In the genomic region with DNA sequence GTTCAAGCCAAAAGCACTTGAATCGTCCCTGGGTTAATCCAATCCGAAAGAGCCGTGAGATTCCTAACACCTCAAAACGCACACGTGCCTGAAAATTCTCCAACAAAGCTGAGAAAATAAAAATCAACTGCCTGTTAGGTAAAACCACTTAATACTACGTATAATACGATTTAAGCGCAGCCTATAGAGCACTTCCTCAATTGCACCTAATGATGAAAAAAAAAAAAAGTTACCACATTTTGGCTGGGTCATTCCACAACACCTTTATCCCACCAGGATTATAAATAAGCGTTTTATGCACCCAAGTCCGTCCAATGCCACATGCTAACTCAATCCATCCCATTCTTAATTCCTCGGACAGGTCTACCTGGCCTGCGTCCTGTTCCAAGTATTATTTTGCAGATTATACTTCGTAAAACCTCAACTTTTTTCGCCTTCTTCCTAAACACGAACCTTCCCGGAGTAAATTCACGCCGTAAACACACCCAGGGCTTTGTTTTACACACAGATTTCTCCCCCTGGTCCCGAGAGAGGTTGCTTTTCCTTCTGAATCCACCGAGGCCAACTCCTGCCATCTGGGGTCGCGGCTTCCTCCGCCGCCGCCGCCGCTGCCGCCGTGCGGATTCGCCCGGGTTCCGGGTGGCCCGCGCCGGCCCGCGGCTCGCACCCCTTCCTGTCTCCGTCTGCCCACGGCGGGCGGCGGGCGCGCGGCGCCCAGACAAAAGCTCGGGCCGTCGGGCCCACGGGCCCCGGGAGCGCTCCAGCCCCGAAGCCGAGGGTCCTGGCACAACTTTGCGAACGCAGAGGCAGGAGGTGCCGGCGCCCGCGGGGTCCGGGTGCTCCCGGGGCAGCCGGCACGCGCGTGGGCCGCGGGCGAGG, we compare ENCODE assay signal across 8 cellular contexts.
A peak's percentile ranks its signal among the peaks of the same experiment; 100 is the strongest.
DNase-seq lines count a peak whose midpoint lies in the region; ATAC-seq and TF ChIP-seq lines count a peak whose summit lies in the region.

No MANE protein-coding gene starts in this region.

- peak overlapping the region; percentile 74 for H3K9ac ChIP-seq in mesendoderm (ENCODE audit: low read length)

- H3K79me2 ChIP-seq in mesendoderm (ENCODE audit: control insufficient read depth, insufficient read depth, low read length), result peaks cover 32% of the 10 kb centered on the region

- peaks cover 7% of the 10 kb centered on the region for H3K4me1 ChIP-seq in mesendoderm (ENCODE audit: control insufficient read depth, low read depth, low read length)

- peak overlapping the region; percentile 97 for H3K23ac ChIP-seq in mesendoderm (ENCODE audit: low read length)

- no peak overlapping the region for H2AK5ac ChIP-seq in mesendoderm (ENCODE audit: low read length)

- H4K5ac ChIP-seq in mesendoderm (ENCODE audit: low read length), result no peak overlapping the region

- no peak for TF ChIP-seq CTCF in C4-2B (conservative IDR thresholded peaks at IDR 0.05)
- no peak for TF ChIP-seq CTCF in cardiac fibroblast (IDR thresholded peaks at IDR 0.05; ENCODE audit: low read depth, low read length)

- ATAC-seq in GM19395 (IDR thresholded peaks at IDR 0.05; ENCODE audit: unreplicated experiment), result peak; percentile 4
- ATAC-seq in HG03558 (IDR thresholded peaks at IDR 0.05; ENCODE audit: extremely low read depth, unreplicated experiment), result peak; percentile 5
- peak; percentile 19 for ATAC-seq in stimulated activated naive CD8-positive, alpha-beta T cell treated with anti-CD3 and anti-CD28 coated beads, Interleukin-15, amount 100 ng/mL, for 72 hours

- H3K79me1 ChIP-seq in mesendoderm (ENCODE audit: low read length), result peaks cover 21% of the 10 kb centered on the region

- H3K56ac ChIP-seq in mesendoderm (ENCODE audit: low read length), result peak overlapping the region; percentile 84

- no peak overlapping the region for H2BK15ac ChIP-seq in mesendoderm (replicated peaks; ENCODE audit: low read depth)

- H3K27ac Mint-ChIP-seq in stimulated activated naive CD8-positive, alpha-beta T cell treated with anti-CD3 and anti-CD28 coated beads, Interleukin-15, amount 100 ng/mL, for 72 hours, result peak overlapping the region; percentile 93 to 97

- no peaks in the 10 kb centered on the region for H3K27me3 Mint-ChIP-seq in stimulated activated naive CD8-positive, alpha-beta T cell treated with anti-CD3 and anti-CD28 coated beads, Interleukin-15, amount 100 ng/mL, for 72 hours

- no peak overlapping the region for H2BK120ac ChIP-seq in mesendoderm (ENCODE audit: low read depth, low read length)

- no peak overlapping the region for H4K8ac ChIP-seq in mesendoderm (ENCODE audit: low read depth, low read length)

- DNase-seq in T1000 (lab: John Stamatoyannopoulos, UW) (peak; percentile 90), cardiac fibroblast (ENCODE audit: low read depth in 2 of 2) (peak; percentile 23), mesendoderm (no peak), OCI-M2 (lab: John Stamatoyannopoulos, UW; ENCODE audit: unreplicated experiment) (no peak)
- DNase-seq in stimulated activated naive CD8-positive, alpha-beta T cell treated with anti-CD3 and anti-CD28 coated beads, Interleukin-15, amount 100 ng/mL, for 72 hours, result peak; percentile 38 to 45

- no peaks in the 10 kb centered on the region for H3K36me3 ChIP-seq in mesendoderm (ENCODE audit: control insufficient read depth, insufficient read depth, low read length)

- H3K4ac ChIP-seq in mesendoderm (ENCODE audit: low read depth, low read length), result no peak overlapping the region

- H3K4me1 Mint-ChIP-seq in stimulated activated naive CD8-positive, alpha-beta T cell treated with anti-CD3 and anti-CD28 coated beads, Interleukin-15, amount 100 ng/mL, for 72 hours, result peaks cover 51% of the 10 kb centered on the region

- H2BK5ac ChIP-seq in mesendoderm (ENCODE audit: low read length), result no peak overlapping the region

- H3K4me3 Mint-ChIP-seq in stimulated activated naive CD8-positive, alpha-beta T cell treated with anti-CD3 and anti-CD28 coated beads, Interleukin-15, amount 100 ng/mL, for 72 hours, result peak overlapping the region; percentile 88 to 92

- H3K27ac ChIP-seq in C4-2B (peak overlapping the region; percentile 82), mesendoderm (ENCODE audit: low read depth, low read length) (no peak overlapping the region)

- peak overlapping the region; percentile 73 for H3K4me2 ChIP-seq in mesendoderm (ENCODE audit: low read length)

- no peaks in the 10 kb centered on the region for H3K27me3 ChIP-seq in mesendoderm (ENCODE audit: insufficient read depth, low read length, poor library complexity)

- H3K4me3 ChIP-seq in cardiac fibroblast (replicated peaks in 1 of 2; ENCODE audit: low read depth in 2 of 2, low read length in 2 of 2), result peak overlapping the region; percentile 44 to 49
- peak overlapping the region; percentile 54 for H3K4me3 ChIP-seq in mesendoderm (ENCODE audit: low read length)

- peak overlapping the region; percentile 86 for H3K18ac ChIP-seq in mesendoderm (ENCODE audit: low read length)

- no CpG with 5 or more reads among the region's 71 CpGs for whole genome bisulfite sequencing in mesendoderm (ENCODE audit: extremely low coverage, insufficient coverage, low lambda C conversion rate)

- no peaks in the 10 kb centered on the region for H3K9me3 Mint-ChIP-seq in stimulated activated naive CD8-positive, alpha-beta T cell treated with anti-CD3 and anti-CD28 coated beads, Interleukin-15, amount 100 ng/mL, for 72 hours

Comparison
In these comparisons a context has a peak if more than half of its experiments do, and no peak if none do; other contexts are left out.
1. DNase-seq: peak in T1000 (single experiment), cardiac fibroblast (2 of 2) and stimulated activated naive CD8-positive, alpha-beta T cell treated with anti-CD3 and anti-CD28 coated beads, Interleukin-15, amount 100 ng/mL, for 72 hours (2 of 2); none in mesendoderm (single experiment) and OCI-M2 (single experiment).
2. Peak in every context shown above with its lines, with median percentiles within 50 percentile points of each other: ATAC-seq.